In genomic region chr12:57111046-57111698, GRCh38 we compare ENCODE assay signal across 8 cellular contexts. TPM values are rescaled to one million over a fixed set of nuclear protein-coding genes. Genes with fewer than 3 reads are reported as not detected.
A peak's percentile ranks its signal among the peaks of the same experiment; 100 is the strongest.
DNase-seq lines count a peak whose midpoint lies in the region; ATAC-seq and TF ChIP-seq lines count a peak whose summit lies in the region.

Gene STAT6 (minus strand): TSS chr12:57111362. CDS start chr12:57108278, 3,084 bp downstream.

- H3K4me1 ChIP-seq in lung (ENCODE audit: control insufficient read depth in 2 of 2, insufficient read depth in 2 of 2, low read length in 2 of 2) = peaks cover 0 to 8% of the 10 kb centered on the region in 2 donors

- no peaks in the 10 kb centered on the region for H3K27me3 ChIP-seq in lung (ENCODE audit: control insufficient read depth, insufficient read depth)

- peak within 1 kb of the TSS; percentile 92 for H3K27ac Mint-ChIP-seq in activated CD4-positive, alpha-beta T cell treated with anti-CD3 and anti-CD28 coated beads, Interleukin-2, amount 10 ng/mL, durations not matched to agents 24 days and 14 days

- H3K9me3 ChIP-seq in lung (ENCODE audit: control insufficient read depth in 2 of 2, insufficient read depth in 1 of 2, low read length in 1 of 2) = no peaks in the 10 kb centered on the region

- 1% methylated on average over 12 to 13 of the region's 13 CpGs for WGBS in lung, 2 donors

- CTCF ChIA-PET in GM10248 (lab: Yijun Ruan, JAX) = interaction anchor here (0.6 to 11.7 kb wide), 40 partner anchors 15 to 477 kb away, joined by 3 to 224 read pairs (median 6); partner anchors contain the start of genes LRP1, NAB2, NACA and NEMP1

- H3K4me3 Mint-ChIP-seq in activated CD4-positive, alpha-beta T cell treated with anti-CD3 and anti-CD28 coated beads, Interleukin-2, amount 10 ng/mL, durations not matched to agents 24 days and 14 days = peak within 1 kb of the TSS; percentile 92

- H3K9me3 Mint-ChIP-seq in activated CD4-positive, alpha-beta T cell treated with anti-CD3 and anti-CD28 coated beads, Interleukin-2, amount 10 ng/mL, durations not matched to agents 24 days and 14 days = no peaks in the 10 kb centered on the region

- TF ChIP-seq CTCF in GM10248 (IDR thresholded peaks at IDR 0.05; ENCODE audit: control extremely low read depth, extremely low read depth, low read depth, missing control alignments) = no peak
- no peak for TF ChIP-seq CTCF in HFF-Myc (IDR thresholded peaks at IDR 0.05; ENCODE audit: low read depth, low read length, missing control alignments)
- no peak for TF ChIP-seq CTCF in lung (IDR thresholded peaks at IDR 0.05; ENCODE audit: control extremely low read depth, extremely low read depth)

- DNase-seq in GM10248 (ENCODE audit: extremely low spot score) (peak; percentile 80), HFF-Myc (ENCODE audit: extremely low read depth, low read depth) (no peak), NCI-H2029 treated with DMSO at 0.1 percent for 48 hours (lab: John Stamatoyannopoulos, UW) (peak; percentile 47), dermis blood vessel endothelial cell (peak; percentile 84), lung (ENCODE audit: low spot score) (peak; percentile 89), NCI-H446 treated with DMSO at 0.1 percent for 48 hours (lab: John Stamatoyannopoulos, UW) (no peak)
- peak; percentile 96 for DNase-seq in activated CD4-positive, alpha-beta T cell treated with anti-CD3 and anti-CD28 coated beads, Interleukin-2, amount 10 ng/mL, durations not matched to agents 24 days and 14 days
- DNase-seq in stimulated activated CD8-positive, alpha-beta memory T cell treated with anti-CD3 and anti-CD28 coated beads, Interleukin-12 subunit alpha, Interleukin-12 subunit beta, amount 100 ng/mL, for 1 hour (ENCODE audit: low read depth) = peak; percentile 77

- peaks cover under 1% of the 10 kb centered on the region for H3K27me3 Mint-ChIP-seq in activated CD4-positive, alpha-beta T cell treated with anti-CD3 and anti-CD28 coated beads, Interleukin-2, amount 10 ng/mL, durations not matched to agents 24 days and 14 days

- peak within 1 kb of the TSS; percentile 79 for H3K4me3 ChIP-seq in HFF-Myc (replicated peaks; ENCODE audit: low read depth, low read length)
- peak within 1 kb of the TSS; percentile 88 for H3K4me3 ChIP-seq in lung

- POLR2A ChIA-PET in GM10248 (lab: Yijun Ruan, JAX) = interaction anchor here (0.6 to 3.0 kb wide), 10 partner anchors 9 to 789 kb away, joined by 3 to 15 read pairs (median 6); partner anchors contain the start of genes NAB2 and NEMP1

- peaks cover 47% of the 10 kb centered on the region for H3K4me1 Mint-ChIP-seq in activated CD4-positive, alpha-beta T cell treated with anti-CD3 and anti-CD28 coated beads, Interleukin-2, amount 10 ng/mL, durations not matched to agents 24 days and 14 days

- peaks cover 31% of the 10 kb centered on the region for H3K36me3 Mint-ChIP-seq in activated CD4-positive, alpha-beta T cell treated with anti-CD3 and anti-CD28 coated beads, Interleukin-2, amount 10 ng/mL, durations not matched to agents 24 days and 14 days (ENCODE audit: low read depth)

- intact Hi-C loops in activated CD4-positive, alpha-beta T cell treated with anti-CD3 and anti-CD28 coated beads, Interleukin-2, amount 10 ng/mL, durations not matched to agents 24 days and 14 days (cut with micrococcal nuclease) = loop anchor here (1.0 to 5.0 kb wide), 3 partner anchors 16 to 422 kb away; partner anchors contain the start of genes PRIM1 and PTGES3

- peak within 1 kb of the TSS; percentile 92 to 99 for H3K27ac ChIP-seq in lung (ENCODE audit: low read depth in 1 of 2, low read length in 1 of 2)

- H3K36me3 ChIP-seq in lung (ENCODE audit: control insufficient read depth in 2 of 2, insufficient read depth in 2 of 2, low read length in 2 of 2) = peaks cover 0 to 21% of the 10 kb centered on the region in 2 donors

- ATAC-seq in lung (ENCODE audit: insufficient read depth, low FRiP score) = peak; percentile 72

RNA-seq across cellular contexts. Expression of gene STAT6, which starts in this region (rescaled TPM):
- total RNA-seq in activated CD4-positive, alpha-beta T cell treated with anti-CD3 and anti-CD28 coated beads, Interleukin-2, amount 10 ng/mL, durations not matched to agents 24 days and 14 days = 304 and 319 TPM in 2 replicates
- total RNA-seq in dermis blood vessel endothelial cell = 39.6 and 40.5 TPM in 2 replicates
- 100 to 1,000 TPM; 118 to 216 TPM for total RNA-seq in lung
- 100 to 1,000 TPM; 150 to 199 TPM for polyA plus RNA-seq in lung

Comparison
In these comparisons a context has a peak if more than half of its experiments do, and no peak if none do; other contexts are left out.
1. DNase-seq: peak in GM10248 (single experiment), NCI-H2029 treated with DMSO at 0.1 percent for 48 hours (single experiment), activated CD4-positive, alpha-beta T cell treated with anti-CD3 and anti-CD28 coated beads, Interleukin-2, amount 10 ng/mL, durations not matched to agents 24 days and 14 days (single experiment), dermis blood vessel endothelial cell (single experiment), lung (single experiment) and stimulated activated CD8-positive, alpha-beta memory T cell treated with anti-CD3 and anti-CD28 coated beads, Interleukin-12 subunit alpha, Interleukin-12 subunit beta, amount 100 ng/mL, for 1 hour (single experiment); none in HFF-Myc (single experiment) and NCI-H446 treated with DMSO at 0.1 percent for 48 hours (single experiment).